20 cellular contexts compared by ENCODE assay signal in the genomic region with DNA sequence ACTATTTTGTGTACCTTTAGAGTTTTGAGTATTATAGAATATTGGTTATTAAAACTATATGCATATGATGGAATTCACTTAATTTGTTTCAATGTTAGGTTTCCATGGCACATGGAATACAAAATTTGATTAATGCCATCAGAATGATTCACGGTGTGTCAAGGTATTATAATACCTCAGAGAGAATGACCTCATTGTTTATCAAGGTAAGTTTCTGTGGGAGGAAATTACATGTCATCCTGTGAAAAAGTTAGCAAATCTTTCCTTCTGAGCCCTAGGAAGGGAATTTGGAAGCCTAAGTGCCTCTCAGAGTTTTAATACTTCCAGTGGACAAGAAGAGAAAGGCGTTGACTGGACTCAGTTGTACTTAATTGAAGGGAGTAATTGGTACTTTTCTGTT. TPM values are rescaled to one million over a fixed set of nuclear protein-coding genes. Genes with fewer than 3 reads are reported as not detected.
DNase-seq lines count a peak whose midpoint lies in the region; ATAC-seq, FAIRE-seq and TF ChIP-seq lines count a peak whose summit lies in the region.
"Had no signal": no experiment of that assay in that cellular context is flagged by ENCODE, and none has a peak within 500 bp of the region (broad histone marks: within the 10 kb centered on the region; RNA-seq: fewer than 3 reads in every experiment).

No MANE protein-coding gene starts in this region.

- no peak for TF ChIP-seq RAD21 in HepG2 (CRISPR knock-in tag; IDR thresholded peaks at IDR 0.05)

- H3K4me3 Mint-ChIP-seq in activated naive CD8-positive, alpha-beta T cell treated with anti-CD3 and anti-CD28 coated beads for 36 hours = no peak overlapping the region

- TF ChIP-seq CTCF in HepG2 (CRISPR knock-in tag; IDR thresholded peaks at IDR 0.05) (no peak), right lobe of liver (IDR thresholded peaks at IDR 0.05) (no peak), omental fat pad (IDR thresholded peaks at IDR 0.05) (no peak), MM.1S (IDR thresholded peaks at IDR 0.05; ENCODE audit: low read length) (no peak)

- FAIRE-seq in HepG2 (lab: Jason Lieb, UNC) = no peak
- FAIRE-seq: G401.6, GM12891 had no signal

- H2AFZ ChIP-seq in HepG2 (ENCODE audit: low read length) = no peak overlapping the region
- H2AFZ ChIP-seq in MM.1S (ENCODE audit: low read length) = no peak overlapping the region

- POLR2A ChIA-PET in HepG2 (lab: Yijun Ruan, JAX) = no interaction called here

- H4K20me1 ChIP-seq in HepG2 (ENCODE audit: insufficient read depth, low read length) (no peaks in the 10 kb centered on the region), MM.1S (ENCODE audit: insufficient read depth, low read length) (no peaks in the 10 kb centered on the region)

- H3K27ac ChIP-seq in HepG2 (ENCODE audit: extremely low read length, insufficient read depth, low read length) (no peak overlapping the region), right lobe of liver (no peak overlapping the region), MM.1S (ENCODE audit: low read length) (no peak overlapping the region)
- H3K27ac ChIP-seq: sigmoid colon, SJSA1 had no signal

- peaks cover 8% of the 10 kb centered on the region for H3K27me3 Mint-ChIP-seq in activated naive CD8-positive, alpha-beta T cell treated with anti-CD3 and anti-CD28 coated beads for 36 hours

- no peaks in the 10 kb centered on the region for H3K9me2 ChIP-seq in MM.1S (replicated peaks; ENCODE audit: insufficient read depth, low read length)

- H3K36me3 Mint-ChIP-seq in activated naive CD8-positive, alpha-beta T cell treated with anti-CD3 and anti-CD28 coated beads for 36 hours = peaks cover 4% of the 10 kb centered on the region

- BruUV-seq in HepG2 (replicated peaks; lab: Mats Ljungman, UMichigan) = no TSS peak

- H3K4me2 ChIP-seq in HepG2 (ENCODE audit: low read depth, low read length) (no peak overlapping the region), MM.1S (ENCODE audit: low read depth, low read length) (no peak overlapping the region)

- H3K27ac Mint-ChIP-seq in activated naive CD8-positive, alpha-beta T cell treated with anti-CD3 and anti-CD28 coated beads for 36 hours = peak overlapping the region; percentile 56

- H3F3A ChIP-seq in MM.1S (ENCODE audit: insufficient read depth, low read length) = no peaks in the 10 kb centered on the region

- TF ChIP-seq POLR2A in HepG2 (IDR thresholded peaks at IDR 0.05; ENCODE audit: insufficient read depth in 1 of 2, low read depth in 2 of 2, low read length in 2 of 2) (no peak), right lobe of liver (IDR thresholded peaks at IDR 0.05) (no peak)

- CTCF ChIA-PET in HepG2 (lab: Yijun Ruan, JAX; ENCODE audit: low intra/inter-chr PET ratio, low total read pairs) = no interaction called here

- no peak overlapping the region for H3K4me3 ChIP-seq in HepG2 (replicated peaks in 1 of 3; ENCODE audit: insufficient read depth in 1 of 3, low read depth in 2 of 3, low read length in 3 of 3)
- H3K4me3 ChIP-seq in right lobe of liver = no peak overlapping the region
- H3K4me3 ChIP-seq in MM.1S (ENCODE audit: low read length) = no peak overlapping the region
- H3K4me3 ChIP-seq: sigmoid colon, SJSA1 had no signal

- WGBS in HepG2 (ENCODE audit: low lambda C conversion rate) = 21% methylated on average over 2 of the region's 2 CpGs
- WGBS in right lobe of liver (ENCODE audit: insufficient coverage, low coverage, low lambda C conversion rate, missing lambda C conversion rate) = 78% methylated on average over 2 of the region's 2 CpGs

- no peak for ATAC-seq in HepG2
- no peak for ATAC-seq in right lobe of liver
- no peak for ATAC-seq in omental fat pad (ENCODE audit: low FRiP score)

- intact Hi-C loops in HepG2 (cut with micrococcal nuclease; ENCODE audit: unreplicated experiment) = no loop called here
- intact Hi-C loops in right lobe of liver (cut with DNase I) = no loop called here

- no peak for TF ChIP-seq EP300 in HepG2 (IDR thresholded peaks at IDR 0.05; ENCODE audit: low read depth in 2 of 2, low read length in 2 of 2)
- TF ChIP-seq EP300 in HepG2 (CRISPR knock-in tag; IDR thresholded peaks at IDR 0.05; ENCODE audit: borderline replicate concordance) = no peak

- H3K36me3 ChIP-seq in HepG2 (replicated peaks in 1 of 2; ENCODE audit: control insufficient read depth in 1 of 2, insufficient read depth in 2 of 2, low read length in 2 of 2) (no peaks in the 10 kb centered on the region), right lobe of liver (no peaks in the 10 kb centered on the region), MM.1S (replicated peaks; ENCODE audit: insufficient read depth, low read length) (no peaks in the 10 kb centered on the region)
- H3K36me3 ChIP-seq: sigmoid colon, SJSA1 had no signal

- peaks cover 2% of the 10 kb centered on the region for H3K9me3 Mint-ChIP-seq in activated naive CD8-positive, alpha-beta T cell treated with anti-CD3 and anti-CD28 coated beads for 36 hours

- peaks cover 19% of the 10 kb centered on the region for H3K4me1 Mint-ChIP-seq in activated naive CD8-positive, alpha-beta T cell treated with anti-CD3 and anti-CD28 coated beads for 36 hours

- H3K79me2 ChIP-seq in HepG2 (ENCODE audit: insufficient read depth, low read length) (no peaks in the 10 kb centered on the region), MM.1S (ENCODE audit: low read length) (no peaks in the 10 kb centered on the region)

- H3K27me3 ChIP-seq in HepG2 (ENCODE audit: control insufficient read depth in 1 of 2, insufficient read depth in 2 of 2, low read length in 2 of 2) (no peaks in the 10 kb centered on the region), right lobe of liver (no peaks in the 10 kb centered on the region), MM.1S (replicated peaks; ENCODE audit: insufficient read depth, low read length) (no peaks in the 10 kb centered on the region)
- H3K27me3 ChIP-seq: sigmoid colon, SJSA1 had no signal

- in situ Hi-C loops in HepG2 (cut with HindIII; ENCODE audit: extremely low pct_ligation_motif_present, low pct_unique_long_range_greater_than_20kb) = no loop called here

- H3K9ac ChIP-seq in HepG2 (ENCODE audit: insufficient read depth, low read depth, low read length) (no peak overlapping the region), MM.1S (ENCODE audit: low read length) (no peak overlapping the region)

- no peaks in the 10 kb centered on the region for H3K4me1 ChIP-seq in HepG2 (ENCODE audit: insufficient read depth, low read length)
- H3K4me1 ChIP-seq in right lobe of liver = no peaks in the 10 kb centered on the region
- H3K4me1 ChIP-seq in MM.1S (ENCODE audit: low read length) = no peaks in the 10 kb centered on the region
- H3K4me1 ChIP-seq: sigmoid colon, SJSA1 had no signal

- DNase-seq in HepG2 (ENCODE audit: low spot score) (no peak), right lobe of liver (no peak), kidney tubule cell (ENCODE audit: low spot score) (peak; percentile 89), LoVo (ENCODE audit: low spot score) (no peak), omental fat pad (ENCODE audit: low spot score) (no peak), D341Med (ENCODE audit: low spot score) (no peak), MM.1S (no peak)
- DNase-seq in activated naive CD8-positive, alpha-beta T cell treated with anti-CD3 and anti-CD28 coated beads for 36 hours = no peak
- DNase-seq: activated CD4-positive, CD25-positive, alpha-beta regulatory T cell treated with anti-CD3 and anti-CD28 coated beads, Interleukin-2, amount 50 U/mL, for 72 hours; caudate nucleus; COR-L47; left cardiac atrium; NCI-H187; NCI-H446 treated with DMSO at 0.1 percent for 48 hours; sigmoid colon; stimulated activated CD4-positive, alpha-beta T cell treated with anti-CD3 and anti-CD28 coated beads, Interleukin-2, amount 100 ng/mL, for 24 hours; substantia nigra had no signal

- H3K9me3 ChIP-seq in HepG2 (ENCODE audit: low read length) (no peaks in the 10 kb centered on the region), right lobe of liver (no peaks in the 10 kb centered on the region), MM.1S (replicated peaks; ENCODE audit: insufficient read depth, low read length) (no peaks in the 10 kb centered on the region)
- H3K9me3 ChIP-seq: sigmoid colon, SJSA1 had no signal

RNA-seq across cellular contexts. Expression of a gene that starts 40.8 kb away (rescaled TPM):
- not detected in 2 replicates for total RNA-seq in HepG2 (2016; rRNA removed; fragmentation: Illumina TruSeq; extraction: Trizol)
- total RNA-seq in HepG2 (2016; cell fraction: cytosol; rRNA removed; fragmentation: Illumina TruSeq; extraction: Trizol; ENCODE audit: low read depth) = not detected in 2 replicates
- not detected in 2 replicates for total RNA-seq in HepG2 (2016; cell fraction: insoluble cytoplasmic fraction; rRNA removed; fragmentation: Illumina TruSeq; extraction: Trizol)
- not detected in 2 replicates for total RNA-seq in HepG2 (2016; cell fraction: membrane; rRNA removed; fragmentation: Illumina TruSeq; extraction: Trizol)
- not detected in 2 replicates for total RNA-seq in HepG2 (2016; cell fraction: nucleus; rRNA removed; fragmentation: Illumina TruSeq; extraction: Trizol)
- polyA plus RNA-seq in HepG2 (2011; rRNA removed) = not detected in 2 replicates
- polyA plus RNA-seq in HepG2 (2011; cell fraction: cytosol; rRNA removed) = not detected in 2 replicates
- not detected in 2 replicates for polyA plus RNA-seq in HepG2 (2011; cell fraction: nucleus; rRNA removed)
- not detected in 2 replicates for polyA plus RNA-seq in HepG2 (2012)
- polyA plus RNA-seq in HepG2 (2016; cell fraction: cytosol; fragmentation: Illumina TruSeq; extraction: Trizol; ENCODE audit: low read depth) = not detected in 2 replicates
- polyA plus RNA-seq in HepG2 (2016; cell fraction: insoluble cytoplasmic fraction; fragmentation: Illumina TruSeq; extraction: Trizol; ENCODE audit: low read depth) = not detected in 2 replicates
- not detected in 2 replicates for polyA plus RNA-seq in HepG2 (2016; cell fraction: membrane; fragmentation: Illumina TruSeq; extraction: Trizol; ENCODE audit: low read depth)
- not detected in 2 replicates for polyA plus RNA-seq in HepG2 (2016; cell fraction: nucleus; fragmentation: Illumina TruSeq; extraction: Trizol; ENCODE audit: insufficient read depth, low read depth)
- polyA minus RNA-seq in HepG2 (2011; rRNA and poly(A)+ RNA removed; ENCODE audit: low replicate concordance) = not detected in 2 replicates
- not detected in 2 replicates for polyA minus RNA-seq in HepG2 (2011; cell fraction: cytosol; rRNA and poly(A)+ RNA removed)
- polyA minus RNA-seq in HepG2 (2011; cell fraction: nucleus; rRNA and poly(A)+ RNA removed) = not detected in 2 replicates
- under 1 TPM in 1 of 6 experiments, not detected in 5; 0.02 TPM for total RNA-seq in right lobe of liver
- under 1 TPM in 1 of 2 experiments, not detected in 1; 0.08 TPM for total RNA-seq in activated naive CD8-positive, alpha-beta T cell treated with anti-CD3 and anti-CD28 coated beads for 36 hours
- total RNA-seq in omental fat pad = not detected
- total RNA-seq: left cardiac atrium, sigmoid colon, SJSA1 had no signal

RNA-seq across cellular contexts. Expression of a gene that starts 52.9 kb away (rescaled TPM):
- total RNA-seq in HepG2 (2016; rRNA removed; fragmentation: Illumina TruSeq; extraction: Trizol) (177 and 282 TPM in 2 replicates), right lobe of liver (10 to 100 TPM; 41.7 to 68.9 (median 57.8) TPM), omental fat pad (10 to 100 TPM; 60.6 to 85.4 (median 72.9) TPM)
- total RNA-seq in HepG2 (2016; cell fraction: cytosol; rRNA removed; fragmentation: Illumina TruSeq; extraction: Trizol; ENCODE audit: low read depth) = 25.6 and 26.7 TPM in 2 replicates
- total RNA-seq in HepG2 (2016; cell fraction: insoluble cytoplasmic fraction; rRNA removed; fragmentation: Illumina TruSeq; extraction: Trizol) = 176 and 303 TPM in 2 replicates
- 87.3 and 99.8 TPM in 2 replicates for total RNA-seq in HepG2 (2016; cell fraction: membrane; rRNA removed; fragmentation: Illumina TruSeq; extraction: Trizol)
- 82.3 and 88.7 TPM in 2 replicates for total RNA-seq in HepG2 (2016; cell fraction: nucleus; rRNA removed; fragmentation: Illumina TruSeq; extraction: Trizol)
- polyA plus RNA-seq in HepG2 (2011; rRNA removed) = 55.0 and 77.1 TPM in 2 replicates
- 36.6 and 63.7 TPM in 2 replicates for polyA plus RNA-seq in HepG2 (2011; cell fraction: cytosol; rRNA removed)
- polyA plus RNA-seq in HepG2 (2011; cell fraction: nucleus; rRNA removed) = 8.3 and 11.4 TPM in 2 replicates
- 99.9 and 146 TPM in 2 replicates for polyA plus RNA-seq in HepG2 (2012)
- polyA plus RNA-seq in HepG2 (2016; cell fraction: cytosol; fragmentation: Illumina TruSeq; extraction: Trizol; ENCODE audit: low read depth) = 29.9 and 32.0 TPM in 2 replicates
- polyA plus RNA-seq in HepG2 (2016; cell fraction: insoluble cytoplasmic fraction; fragmentation: Illumina TruSeq; extraction: Trizol; ENCODE audit: low read depth) = 301 and 355 TPM in 2 replicates
- polyA plus RNA-seq in HepG2 (2016; cell fraction: membrane; fragmentation: Illumina TruSeq; extraction: Trizol; ENCODE audit: low read depth) = 81.5 and 87.4 TPM in 2 replicates
- 112 and 115 TPM in 2 replicates for polyA plus RNA-seq in HepG2 (2016; cell fraction: nucleus; fragmentation: Illumina TruSeq; extraction: Trizol; ENCODE audit: insufficient read depth, low read depth)
- 18.4 and 27.9 TPM in 2 replicates for polyA minus RNA-seq in HepG2 (2011; rRNA and poly(A)+ RNA removed; ENCODE audit: low replicate concordance)
- 37.8 and 41.0 TPM in 2 replicates for polyA minus RNA-seq in HepG2 (2011; cell fraction: cytosol; rRNA and poly(A)+ RNA removed)
- polyA minus RNA-seq in HepG2 (2011; cell fraction: nucleus; rRNA and poly(A)+ RNA removed) = 15.6 and 21.0 TPM in 2 replicates
- total RNA-seq in activated naive CD8-positive, alpha-beta T cell treated with anti-CD3 and anti-CD28 coated beads for 36 hours = 100 to 1,000 TPM; 163 to 168 TPM
